ENCODE assay signal across 8 cellular contexts in genomic region chr5:179668404-179668803, GRCh38. TPM values are rescaled to one million over a fixed set of nuclear protein-coding genes. Genes with fewer than 3 reads are reported as not detected.
A peak's percentile ranks its signal among the peaks of the same experiment; 100 is the strongest.
DNase-seq lines count a peak whose midpoint lies in the region; ATAC-seq and TF ChIP-seq lines count a peak whose summit lies in the region.

No MANE protein-coding gene starts in this region.

- H3K4me3 ChIP-seq in esophagus muscularis mucosa = no peak overlapping the region

- no peak for ATAC-seq in GM21825 (IDR thresholded peaks at IDR 0.05; ENCODE audit: unreplicated experiment)
- ATAC-seq in GM18870 (IDR thresholded peaks at IDR 0.05; ENCODE audit: unreplicated experiment) = no peak

- CTCF ChIA-PET in activated CD4-positive, alpha-beta T cell treated with anti-CD3 and anti-CD28 coated beads, Interleukin-2, amount 10 ng/mL, durations not matched to agents 7 days and 5 days (lab: Charles Lee) = interaction anchor here (0.6 to 3.3 kb wide), 8 partner anchors 8 to 118 kb away, joined by 3 to 24 read pairs (median 4); partner anchors contain the start of genes CBY3 and RUFY1

- peak; percentile 82 for DNase-seq in SIG-M5 treated with dmso at 0.1 percent for 504 hours (lab: John Stamatoyannopoulos, UW; ENCODE audit: unreplicated experiment)
- no peak for DNase-seq in SIG-M5 (lab: John Stamatoyannopoulos, UW)
- peak; percentile 34 for DNase-seq in activated CD4-positive, alpha-beta T cell treated with anti-CD3 and anti-CD28 coated beads, Interleukin-2, amount 10 ng/mL, durations not matched to agents 7 days and 5 days
- no peak for DNase-seq in esophagus muscularis mucosa (ENCODE audit: extremely low spot score)
- DNase-seq in neural crest cell (ENCODE audit: low read depth, low spot score) = peak; percentile 43

- H3K4me1 Mint-ChIP-seq in activated CD4-positive, alpha-beta T cell treated with anti-CD3 and anti-CD28 coated beads, Interleukin-2, amount 10 ng/mL, durations not matched to agents 7 days and 5 days = peaks cover 4% of the 10 kb centered on the region
- peaks cover 5% of the 10 kb centered on the region for H3K4me1 Mint-ChIP-seq in neural crest cell

- H3K9me3 Mint-ChIP-seq in activated CD4-positive, alpha-beta T cell treated with anti-CD3 and anti-CD28 coated beads, Interleukin-2, amount 10 ng/mL, durations not matched to agents 7 days and 5 days = no peaks in the 10 kb centered on the region
- no peaks in the 10 kb centered on the region for H3K9me3 Mint-ChIP-seq in neural crest cell

- no peaks in the 10 kb centered on the region for H3K9me3 ChIP-seq in esophagus muscularis mucosa

- no peak overlapping the region for H3K27ac Mint-ChIP-seq in activated CD4-positive, alpha-beta T cell treated with anti-CD3 and anti-CD28 coated beads, Interleukin-2, amount 10 ng/mL, durations not matched to agents 7 days and 5 days
- H3K27ac Mint-ChIP-seq in neural crest cell (ENCODE audit: unreplicated experiment) = no peak overlapping the region

- peak; percentile 44; the same call in 1 of the 2 replicates for TF ChIP-seq CTCF in LNCAP (IDR thresholded peaks at IDR 0.05)
- peak; percentile 41 to 62 (median 49) for TF ChIP-seq CTCF in esophagus muscularis mucosa (IDR thresholded peaks at IDR 0.05)
- peak; percentile 72 for TF ChIP-seq CTCF in neural crest cell (conservative IDR thresholded peaks at IDR 0.05)

- no peaks in the 10 kb centered on the region for H3K27me3 Mint-ChIP-seq in activated CD4-positive, alpha-beta T cell treated with anti-CD3 and anti-CD28 coated beads, Interleukin-2, amount 10 ng/mL, durations not matched to agents 7 days and 5 days
- no peaks in the 10 kb centered on the region for H3K27me3 Mint-ChIP-seq in neural crest cell (ENCODE audit: low read depth)

- TF ChIP-seq EP300 in esophagus muscularis mucosa (IDR thresholded peaks at IDR 0.05) = no peak

- no peaks in the 10 kb centered on the region for H3K36me3 Mint-ChIP-seq in activated CD4-positive, alpha-beta T cell treated with anti-CD3 and anti-CD28 coated beads, Interleukin-2, amount 10 ng/mL, durations not matched to agents 7 days and 5 days (ENCODE audit: low read depth)
- no peaks in the 10 kb centered on the region for H3K36me3 Mint-ChIP-seq in neural crest cell (ENCODE audit: low read depth)

- H3K27ac ChIP-seq in esophagus muscularis mucosa (replicated peaks in 1 of 4) = no peak overlapping the region

- H3K27me3 ChIP-seq in esophagus muscularis mucosa = no peaks in the 10 kb centered on the region

- H3K4me3 Mint-ChIP-seq in activated CD4-positive, alpha-beta T cell treated with anti-CD3 and anti-CD28 coated beads, Interleukin-2, amount 10 ng/mL, durations not matched to agents 7 days and 5 days = no peak overlapping the region
- H3K4me3 Mint-ChIP-seq in neural crest cell = peak overlapping the region; percentile 32

- intact Hi-C loops in esophagus muscularis mucosa (cut with DNase I) = no loop called here

- peaks cover 6 to 28% (median 24%) of the 10 kb centered on the region in 4 donors for H3K36me3 ChIP-seq in esophagus muscularis mucosa

- H3K4me1 ChIP-seq in esophagus muscularis mucosa = no peaks in the 10 kb centered on the region

- 54% methylated on average over 6 of the region's 7 CpGs for WGBS in esophagus muscularis mucosa

- no peak for TF ChIP-seq POLR2A in esophagus muscularis mucosa (IDR thresholded peaks at IDR 0.05; ENCODE audit: low read depth)

- POLR2A ChIA-PET in activated CD4-positive, alpha-beta T cell treated with anti-CD3 and anti-CD28 coated beads, Interleukin-2, amount 10 ng/mL, durations not matched to agents 7 days and 5 days (lab: Charles Lee) = no interaction called here

RNA-seq across cellular contexts. Expression of gene CBY3, which starts 12.4 kb away (rescaled TPM):
- total RNA-seq in activated CD4-positive, alpha-beta T cell treated with anti-CD3 and anti-CD28 coated beads, Interleukin-2, amount 10 ng/mL, durations not matched to agents 7 days and 5 days = under 1 TPM; 0.35 to 0.44 TPM
- total RNA-seq in esophagus muscularis mucosa = not detected
- not detected in 2 replicates for total RNA-seq in neural crest cell

RNA-seq across cellular contexts. Expression of gene CANX, which starts 30.4 kb away (rescaled TPM):
- 100 to 1,000 TPM; 369 to 418 TPM for total RNA-seq in activated CD4-positive, alpha-beta T cell treated with anti-CD3 and anti-CD28 coated beads, Interleukin-2, amount 10 ng/mL, durations not matched to agents 7 days and 5 days
- total RNA-seq in esophagus muscularis mucosa = 100 to 1,000 TPM; 230 to 403 (median 321) TPM
- 652 and 682 TPM in 2 replicates for total RNA-seq in neural crest cell

RNA-seq across cellular contexts. Expression of gene HNRNPH1, which starts 44.9 kb away (rescaled TPM):
- total RNA-seq in activated CD4-positive, alpha-beta T cell treated with anti-CD3 and anti-CD28 coated beads, Interleukin-2, amount 10 ng/mL, durations not matched to agents 7 days and 5 days = 100 to 1,000 TPM; 895 to 954 TPM
- total RNA-seq in esophagus muscularis mucosa (100 to 1,000 TPM; 234 to 369 (median 244) TPM), neural crest cell (1,155 and 1,166 TPM in 2 replicates)

Comparison
In these comparisons a context has a peak if more than half of its experiments do, and no peak if none do; other contexts are left out.
1. DNase-seq: peak in SIG-M5 treated with dmso at 0.1 percent for 504 hours (single experiment), activated CD4-positive, alpha-beta T cell treated with anti-CD3 and anti-CD28 coated beads, Interleukin-2, amount 10 ng/mL, durations not matched to agents 7 days and 5 days (single experiment) and neural crest cell (single experiment); none in SIG-M5 (single experiment) and esophagus muscularis mucosa (single experiment).
2. Peak in every context shown above with its lines, with median percentiles within 50 percentile points of each other: CTCF ChIP-seq.